ENCODE assay signal across 21 cellular contexts in the genomic region with DNA sequence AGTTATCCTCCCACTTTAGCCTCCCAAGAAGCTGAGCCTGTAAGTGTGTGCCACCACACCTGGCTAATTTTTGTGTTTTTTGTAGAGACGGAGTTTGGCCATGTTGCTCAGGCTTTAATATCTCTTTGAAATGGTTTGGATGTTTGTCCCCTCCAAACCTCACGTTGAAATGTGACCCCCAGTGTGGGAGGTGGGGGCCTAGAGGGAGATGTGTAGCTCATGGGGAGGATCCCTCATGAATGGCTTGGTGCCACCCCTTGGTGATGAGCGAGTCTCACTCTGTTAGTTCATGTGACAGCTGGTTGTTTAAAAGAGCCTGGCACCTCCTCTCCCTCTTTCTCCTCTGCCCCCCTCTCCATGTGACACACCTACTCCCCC. TPM values are rescaled to one million over a fixed set of nuclear protein-coding genes. Genes with fewer than 3 reads are reported as not detected.
DNase-seq lines count a peak whose midpoint lies in the region; ATAC-seq and TF ChIP-seq lines count a peak whose summit lies in the region.
"Had no signal": no experiment of that assay in that cellular context is flagged by ENCODE, and none has a peak within 500 bp of the region (broad histone marks: within the 10 kb centered on the region; RNA-seq: fewer than 3 reads in every experiment).

No MANE protein-coding gene starts in this region.

- 88% methylated on average over 3 of the region's 3 CpGs for WGBS in right cardiac atrium

- H3K9me3 ChIP-seq in left ventricle myocardium inferior (replicated peaks) (no peaks in the 10 kb centered on the region), right cardiac atrium (ENCODE audit: control insufficient read depth, low read length) (no peaks in the 10 kb centered on the region), uterus (no peaks in the 10 kb centered on the region)
- H3K9me3 ChIP-seq: BLaER1 treated with 17β-estradiol and CSF1 and Interleukin-3, amounts not matched to agents 10 nM and 100 nM; body of pancreas; Caco-2 had no signal

- H3K27me3 ChIP-seq in left ventricle myocardium inferior (ENCODE audit: low read depth) = no peaks in the 10 kb centered on the region
- no peaks in the 10 kb centered on the region for H3K27me3 ChIP-seq in right cardiac atrium (ENCODE audit: control insufficient read depth, insufficient read depth)
- no peaks in the 10 kb centered on the region for H3K27me3 ChIP-seq in uterus
- H3K27me3 ChIP-seq: BLaER1 treated with 17β-estradiol and CSF1 and Interleukin-3, amounts not matched to agents 10 nM and 100 nM; body of pancreas had no signal

- H3K36me3 ChIP-seq in left ventricle myocardium inferior (no peaks in the 10 kb centered on the region), uterus (no peaks in the 10 kb centered on the region)
- H3K36me3 ChIP-seq: BLaER1 treated with 17β-estradiol and CSF1 and Interleukin-3, amounts not matched to agents 10 nM and 100 nM had no signal

- H3K4me1 ChIP-seq in left ventricle myocardium inferior (peaks cover 15% of the 10 kb centered on the region), right cardiac atrium (ENCODE audit: control insufficient read depth, insufficient read depth, low read length) (no peaks in the 10 kb centered on the region), uterus (no peaks in the 10 kb centered on the region)
- H3K4me1 ChIP-seq: body of pancreas, Caco-2 had no signal

- H3K27ac ChIP-seq in left ventricle myocardium inferior (replicated peaks) (peak overlapping the region; percentile 87), right cardiac atrium (ENCODE audit: low read length) (peak overlapping the region; percentile 74), skin epidermis (peak overlapping the region in 14 of 21 experiments; percentile 23 to 78 (median 60)), uterus (peak overlapping the region; percentile 79 to 83)

- ATAC-seq in left ventricle myocardium superior = no peak
- ATAC-seq in right cardiac atrium = no peak
- no peak for ATAC-seq in HG02571 (IDR thresholded peaks at IDR 0.05; ENCODE audit: unreplicated experiment)
- ATAC-seq: GM23338; stimulated activated naive CD8-positive, alpha-beta T cell treated with anti-CD3 and anti-CD28 coated beads, Interleukin-15, amount 100 ng/mL, for 72 hours had no signal

- no peak for TF ChIP-seq CTCF in left ventricle myocardium inferior (IDR thresholded peaks at IDR 0.05; ENCODE audit: borderline replicate concordance)
- no peak for TF ChIP-seq CTCF in uterus (IDR thresholded peaks at IDR 0.05)

- H3K4me3 ChIP-seq in left ventricle myocardium inferior (no peak overlapping the region), right cardiac atrium (ENCODE audit: low read length) (no peak overlapping the region), skin epidermis (no peak overlapping the region), uterus (no peak overlapping the region)
- H3K4me3 ChIP-seq: BLaER1 treated with 17β-estradiol and CSF1 and Interleukin-3, amounts not matched to agents 10 nM and 100 nM; body of pancreas; GM23338 had no signal

- TF ChIP-seq POLR2A in uterus (IDR thresholded peaks at IDR 0.05) = no peak

- DNase-seq in left ventricle myocardium inferior (no peak), left ventricle myocardium superior (no peak), right cardiac atrium (no peak), uterus (peak in 1 of 2 donors; percentile 10), NCI-H2227 treated with DMSO at 0.1 percent for 48 hours (lab: John Stamatoyannopoulos, UW) (no peak), T-helper 9 cell (no peak)
- DNase-seq: activated CD4-positive, CD25-positive, alpha-beta regulatory T cell treated with anti-CD3 and anti-CD28 coated beads, Interleukin-2, amount 50 U/mL, for 72 hours; activated effector memory CD4-positive, alpha-beta T cell treated with Interleukin-2 at 50 U/mL for 16 hours; Caco-2; Karpas-422; NCI-H187 treated with DMSO at 0.1 percent for 48 hours; NCI-H446; nephron progenitor cell; SIG-M5; stimulated activated CD4-positive, alpha-beta T cell treated with anti-CD3 and anti-CD28 coated beads, Interleukin-4, amount 100 ng/mL, for 24 hours; stimulated activated naive CD8-positive, alpha-beta T cell treated with anti-CD3 and anti-CD28 coated beads, Interleukin-15, amount 100 ng/mL, for 72 hours had no signal

- intact Hi-C loops in left ventricle myocardium inferior (cut with micrococcal nuclease) = no loop called here
- intact Hi-C loops in left ventricle myocardium superior (cut with micrococcal nuclease) = no loop called here
- intact Hi-C loops in right cardiac atrium (cut with DNase I) = no loop called here
- intact Hi-C loops in uterus (cut with DNase I; ENCODE audit: low total_unique reads) = no loop called here

RNA-seq across cellular contexts. Expression of a gene that starts 23.6 kb away (rescaled TPM):
- total RNA-seq in left ventricle myocardium inferior = 55.5 TPM
- total RNA-seq in left ventricle myocardium superior = 72.2 TPM
- total RNA-seq in right cardiac atrium = 10 to 100 TPM; 80.7 to 88.7 (median 85.5) TPM
- polyA plus RNA-seq in right cardiac atrium = 38.1 TPM
- total RNA-seq in uterus = 10 to 100 TPM; 15.3 to 73.9 (median 28.0) TPM
